In genomic region chr14:55578511-55578910, GRCh38 we compare ENCODE assay signal across 8 cellular contexts. TPM values are rescaled to one million over a fixed set of nuclear protein-coding genes. Genes with fewer than 3 reads are reported as not detected.
DNase-seq lines count a peak whose midpoint lies in the region; ATAC-seq lines count a peak whose summit lies in the region.

No MANE protein-coding gene starts in this region.

- H3K9me3 ChIP-seq in GM23248 (ENCODE audit: low read depth) (no peaks in the 10 kb centered on the region), NT2/D1 (ENCODE audit: insufficient read depth, low read length) (no peaks in the 10 kb centered on the region)

- H3K27ac ChIP-seq in GM23248, result peak overlapping the region; percentile 75

- H3K27me3 ChIP-seq in GM23248 (replicated peaks; ENCODE audit: insufficient read depth) (no peaks in the 10 kb centered on the region), NT2/D1 (ENCODE audit: insufficient read depth, insufficient read length) (no peaks in the 10 kb centered on the region)

- H3K4me3 ChIP-seq in GM23248 (peak overlapping the region; percentile 91), NT2/D1 (ENCODE audit: insufficient read length, low read depth) (no peak overlapping the region)

- no peaks in the 10 kb centered on the region for H3K9me3 Mint-ChIP-seq in effector memory CD8-positive, alpha-beta T cell

- peak overlapping the region; percentile 95 for H3K4me3 Mint-ChIP-seq in effector memory CD8-positive, alpha-beta T cell

- H3K36me3 Mint-ChIP-seq in effector memory CD8-positive, alpha-beta T cell (ENCODE audit: insufficient read depth), result peaks cover 11% of the 10 kb centered on the region

- H3K9ac ChIP-seq in GM23248 (peak overlapping the region; percentile 82), NT2/D1 (ENCODE audit: insufficient read length, low read depth) (peak overlapping the region; percentile 85)

- H3F3A ChIP-seq in GM23248 (ENCODE audit: insufficient read depth), result peaks cover 14% of the 10 kb centered on the region

- H3K4me2 ChIP-seq in GM23248 (ENCODE audit: unreplicated experiment), result peak overlapping the region; percentile 79

- peak overlapping the region; percentile 94 for H2AFZ ChIP-seq in GM23248

- peak overlapping the region in 1 of 2 donors; percentile 94 for H3K27ac Mint-ChIP-seq in effector memory CD8-positive, alpha-beta T cell

- ATAC-seq in effector memory CD8-positive, alpha-beta T cell (replicated peaks), result no peak
- no peak for ATAC-seq in GM19395 (IDR thresholded peaks at IDR 0.05; ENCODE audit: unreplicated experiment)

- 49% methylated on average over 8 of the region's 8 CpGs for WGBS in GM23248 (ENCODE audit: low coverage in 1 of 2, low lambda C conversion rate in 2 of 2, missing lambda C conversion rate in 2 of 2), 2 experiments

- H4K20me1 ChIP-seq in GM23248 (ENCODE audit: insufficient read depth), result peaks cover 5% of the 10 kb centered on the region; the same call in 1 of the 2 replicates

- in situ Hi-C loops in GM23248 (cut with MboI), result no loop called here

- H3K36me3 ChIP-seq in GM23248 (ENCODE audit: low read depth), result no peaks in the 10 kb centered on the region
- H3K36me3 ChIP-seq in NT2/D1 (ENCODE audit: insufficient read depth, insufficient read length, low read length), result peaks cover 13% of the 10 kb centered on the region

- H3K27me3 Mint-ChIP-seq in effector memory CD8-positive, alpha-beta T cell, result no peaks in the 10 kb centered on the region

- DNase-seq in GM23248 (peak; percentile 45), NT2/D1 (ENCODE audit: low read depth, low spot score) (no peak), putamen (ENCODE audit: low spot score) (peak; percentile 25), NCI-H2171 (lab: John Stamatoyannopoulos, UW) (no peak), NOMO-1 treated with dmso at 0.1 percent for 144 hours (lab: John Stamatoyannopoulos, UW; ENCODE audit: unreplicated experiment) (no peak)
- DNase-seq in effector memory CD8-positive, alpha-beta T cell, result no peak
- DNase-seq in activated CD4-positive, CD25-positive, alpha-beta regulatory T cell (lab: John Stamatoyannopoulos, UW), result no peak

- peaks cover 31% of the 10 kb centered on the region for H3K79me2 ChIP-seq in GM23248 (ENCODE audit: insufficient read depth)

- H3K4me1 Mint-ChIP-seq in effector memory CD8-positive, alpha-beta T cell (ENCODE audit: low read depth in 2 of 2), result peaks cover 15 to 21% of the 10 kb centered on the region in 2 donors

- no peaks in the 10 kb centered on the region for H3K9me2 ChIP-seq in GM23248 (ENCODE audit: insufficient read depth)

- H3K4me1 ChIP-seq in GM23248 (ENCODE audit: insufficient read depth), result peaks cover 36% of the 10 kb centered on the region
- no peaks in the 10 kb centered on the region for H3K4me1 ChIP-seq in NT2/D1 (ENCODE audit: insufficient read depth, insufficient read length)

RNA-seq across cellular contexts. Expression of gene KTN1, which starts 1.5 kb away (rescaled TPM):
- 116 and 119 TPM in 2 replicates for total RNA-seq in GM23248 (2014; rRNA removed; shearing (Covaris generic))
- polyA plus RNA-seq in GM23248 (2016; fragmentation: Nextera tagmentation; extraction: Ambion mirVana), result 204 and 225 TPM in 2 replicates

Comparison
In these comparisons a context has a peak if more than half of its experiments do, and no peak if none do; other contexts are left out.
1. DNase-seq: peak in GM23248 (single experiment) and putamen (single experiment); none in NT2/D1 (single experiment), effector memory CD8-positive, alpha-beta T cell (0 of 3), activated CD4-positive, CD25-positive, alpha-beta regulatory T cell (0 of 4), NCI-H2171 (single experiment) and NOMO-1 treated with dmso at 0.1 percent for 144 hours (single experiment).